In genomic region chr2:117818921-117819320, GRCh38 we compare ENCODE assay signal across 1 cellular context.
TF ChIP-seq lines count a peak whose summit lies in the region.

No MANE protein-coding gene starts in this region.

TF ChIP-seq in GM12878, 131 proteins besides CTCF, POLR2A, EP300 and RAD21 (continued from another document):
- TF ChIP-seq SPI1 (IDR thresholded peaks at IDR 0.05; ENCODE audit: borderline replicate concordance, insufficient read depth, low read depth, low read length) = peak; percentile 69; the same call in 1 of the 2 replicates
- TF ChIP-seq SMC3 (IDR thresholded peaks at IDR 0.05; ENCODE audit: borderline replicate concordance, low read length) = no peak
- no peak for TF ChIP-seq RFX5 (IDR thresholded peaks at IDR 0.05; ENCODE audit: low read depth, low read length)
- no peak for TF ChIP-seq BCL11A (IDR thresholded peaks at IDR 0.05; ENCODE audit: low read depth, low read length)
- TF ChIP-seq ZZZ3 (IDR thresholded peaks at IDR 0.05; ENCODE audit: control insufficient read depth, insufficient read length, low read depth) = no peak
- peak; percentile 33; the same call in 1 of the 2 replicates for TF ChIP-seq MTA2 (IDR thresholded peaks at IDR 0.05; ENCODE audit: low read depth)
- no peak for TF ChIP-seq ATF7 (IDR thresholded peaks at IDR 0.05; ENCODE audit: low read depth)
- TF ChIP-seq IKZF1 (conservative IDR thresholded peaks at IDR 0.05) = 0 out of 2 replicates have a peak, but pooled peaks have one; percentile 2
